In the genomic region with DNA sequence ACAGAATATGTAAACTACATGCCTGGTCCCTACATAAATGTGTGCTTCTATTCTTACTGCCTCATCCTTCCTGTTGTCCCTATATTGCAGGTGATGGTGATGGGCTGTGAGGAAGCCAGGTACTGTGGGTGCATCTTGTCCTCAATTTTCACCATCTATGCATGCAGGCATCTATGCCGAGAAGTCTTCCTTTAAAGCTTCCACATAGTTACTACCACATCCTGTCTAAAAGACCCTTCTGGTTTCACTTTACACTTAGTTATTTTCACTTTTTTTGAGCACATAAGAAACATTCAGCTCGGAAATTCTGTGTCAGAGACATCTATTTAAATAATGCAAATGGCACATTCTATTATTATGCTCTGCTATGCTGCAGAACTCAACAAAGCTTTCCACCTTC, we compare ENCODE assay signal across 14 cellular contexts. TPM values are rescaled to one million over a fixed set of nuclear protein-coding genes. Genes with fewer than 3 reads are reported as not detected.
DNase-seq lines count a peak whose midpoint lies in the region; ATAC-seq and TF ChIP-seq lines count a peak whose summit lies in the region.
"Had no signal": no experiment of that assay in that cellular context is flagged by ENCODE, and none has a peak within 500 bp of the region (broad histone marks: within the 10 kb centered on the region; RNA-seq: fewer than 3 reads in every experiment).

No MANE protein-coding gene starts in this region.

- H3K9me3 ChIP-seq in CD8-positive, alpha-beta memory T cell (ENCODE audit: low read length), result no peaks in the 10 kb centered on the region
- H3K9me3 ChIP-seq: body of pancreas, MG63, stomach had no signal

- ATAC-seq in GM19328 (IDR thresholded peaks at IDR 0.05; ENCODE audit: unreplicated experiment) (peak; percentile 69), HG02973 (IDR thresholded peaks at IDR 0.05; ENCODE audit: unreplicated experiment) (peak; percentile 83), T-cell (replicated peaks in 1 of 4) (peak; percentile 41 to 79 (median 56))
- ATAC-seq: body of pancreas had no signal

- DNase-seq in CD8-positive, alpha-beta memory T cell, result peak in 1 of 5 donors; percentile 8
- DNase-seq in T-cell (no peak), brain microvascular endothelial cell (no peak), T-helper 9 cell (no peak), RPMI8226 (no peak), NCI-H128 (lab: John Stamatoyannopoulos, UW; ENCODE audit: unreplicated experiment) (no peak)
- DNase-seq: body of pancreas, EL, MG63, stomach had no signal

- POLR2A ChIA-PET in CD8-positive, alpha-beta memory T cell (lab: Charles Lee), result no interaction called here
- POLR2A ChIA-PET in T-cell (lab: Charles Lee), result no interaction called here

- peaks cover 4% of the 10 kb centered on the region for H3K4me1 ChIP-seq in CD8-positive, alpha-beta memory T cell (ENCODE audit: insufficient read depth, low read length)
- H3K4me1 ChIP-seq: body of pancreas, stomach had no signal

- peak overlapping the region in 7 of 8 donors; percentile 9 to 81 (median 39) for H3K27ac Mint-ChIP-seq in CD8-positive, alpha-beta memory T cell
- peak overlapping the region; percentile 25 to 84 for H3K27ac Mint-ChIP-seq in T-cell

- no peak overlapping the region for H3K4me3 ChIP-seq in CD8-positive, alpha-beta memory T cell (ENCODE audit: low read length)
- no peak overlapping the region for H3K4me3 ChIP-seq in brain microvascular endothelial cell (ENCODE audit: low read depth, low read length)
- H3K4me3 ChIP-seq: body of pancreas, hepatocyte, MG63, stomach had no signal

- no peaks in the 10 kb centered on the region for H3K36me3 Mint-ChIP-seq in CD8-positive, alpha-beta memory T cell
- H3K36me3 Mint-ChIP-seq in T-cell, result no peaks in the 10 kb centered on the region

- no peaks in the 10 kb centered on the region for H3K27me3 Mint-ChIP-seq in CD8-positive, alpha-beta memory T cell
- no peaks in the 10 kb centered on the region for H3K27me3 Mint-ChIP-seq in T-cell

- H3K9me3 Mint-ChIP-seq in CD8-positive, alpha-beta memory T cell, result peaks cover 0 to 2% (median 0%) of the 10 kb centered on the region in 5 donors
- no peaks in the 10 kb centered on the region for H3K9me3 Mint-ChIP-seq in T-cell

- no peak overlapping the region for H3K27ac ChIP-seq in CD8-positive, alpha-beta memory T cell (ENCODE audit: low read depth, low read length)
- no peak overlapping the region for H3K27ac ChIP-seq in brain microvascular endothelial cell
- H3K27ac ChIP-seq: body of pancreas, hepatocyte, stomach had no signal

- in situ Hi-C loops in brain microvascular endothelial cell (cut with HindIII; ENCODE audit: low pct_ligation_motif_present, low sequenced_read_pairs), result no loop called here

- peaks cover 15 to 30% (median 19%) of the 10 kb centered on the region in 3 donors for H3K4me1 Mint-ChIP-seq in CD8-positive, alpha-beta memory T cell
- H3K4me1 Mint-ChIP-seq in T-cell, result peaks cover 20 to 25% (median 24%) of the 10 kb centered on the region in 3 donors

- no peak for TF ChIP-seq CTCF in brain microvascular endothelial cell (IDR thresholded peaks at IDR 0.05; ENCODE audit: low read depth, low read length, missing control alignments)

- CTCF ChIA-PET in CD8-positive, alpha-beta memory T cell (lab: Charles Lee), result interaction anchor here (1.1 kb wide), 1 partner anchor 83 kb away, joined by 3 read pairs; no protein-coding TSS in a partner anchor
- CTCF ChIA-PET in T-cell (lab: Charles Lee), result interaction anchor here in 1 of 2 donors (0.8 kb wide), 1 partner anchor 88 kb away, joined by 3 read pairs; no protein-coding TSS in a partner anchor

- H3K4me3 Mint-ChIP-seq in CD8-positive, alpha-beta memory T cell, result peak overlapping the region in 6 of 7 donors; percentile 28 to 65 (median 58)
- peak overlapping the region in 2 of 3 donors; percentile 34 to 60 for H3K4me3 Mint-ChIP-seq in T-cell

- H3K27me3 ChIP-seq in CD8-positive, alpha-beta memory T cell (ENCODE audit: insufficient read depth, low read length, poor library complexity, severe bottlenecking), result no peaks in the 10 kb centered on the region
- no peaks in the 10 kb centered on the region for H3K27me3 ChIP-seq in brain microvascular endothelial cell (replicated peaks)
- H3K27me3 ChIP-seq: body of pancreas, hepatocyte, MG63, stomach had no signal

- no peaks in the 10 kb centered on the region for H3K36me3 ChIP-seq in CD8-positive, alpha-beta memory T cell (ENCODE audit: insufficient read depth, low read length)
- no peaks in the 10 kb centered on the region for H3K36me3 ChIP-seq in brain microvascular endothelial cell (replicated peaks)
- H3K36me3 ChIP-seq: MG63, stomach had no signal

RNA-seq across cellular contexts. Expression of a gene that starts 28.2 kb away (rescaled TPM):
- not detected for total RNA-seq in CD8-positive, alpha-beta memory T cell
- polyA plus RNA-seq in CD8-positive, alpha-beta memory T cell, result not detected
- not detected for total RNA-seq in T-cell
- total RNA-seq: body of pancreas, pulmonary artery endothelial cell had no signal
- polyA plus RNA-seq: hepatocyte, stomach had no signal

RNA-seq across cellular contexts. Expression of a gene that starts 37.8 kb away (rescaled TPM):
- total RNA-seq in CD8-positive, alpha-beta memory T cell, result under 1 TPM; 0.16 to 0.24 TPM
- not detected for polyA plus RNA-seq in CD8-positive, alpha-beta memory T cell
- under 1 TPM in 1 of 5 donors, not detected in 4; 0.16 TPM for total RNA-seq in T-cell
